In the genomic region with DNA sequence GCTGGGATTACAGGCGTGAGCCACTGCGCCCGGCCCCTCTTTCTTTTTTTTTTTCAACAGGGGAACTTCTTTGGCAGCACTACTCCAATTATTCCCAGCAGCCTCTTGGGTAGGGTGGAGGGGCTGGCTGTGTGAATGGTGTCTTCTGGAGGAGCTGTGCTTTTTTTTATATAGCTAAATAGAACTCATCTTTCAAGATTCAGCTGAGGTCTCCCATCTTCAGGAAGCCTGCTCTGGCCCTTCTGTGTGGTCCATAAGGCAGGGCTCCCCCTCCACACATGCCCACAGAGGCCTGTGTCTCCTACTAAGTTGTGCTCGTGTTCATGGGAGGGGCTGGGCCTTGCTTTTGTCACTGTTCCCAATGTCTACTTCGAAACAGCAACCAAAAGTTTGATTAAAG, we compare ENCODE assay signal across 1 cellular context.
TF ChIP-seq lines count a peak whose summit lies in the region.

No MANE protein-coding gene starts in this region.

TF ChIP-seq in WTC11, 78 proteins besides CTCF, POLR2A, EP300 and RAD21 (continued from another document):
- TF ChIP-seq, protein P1, sequence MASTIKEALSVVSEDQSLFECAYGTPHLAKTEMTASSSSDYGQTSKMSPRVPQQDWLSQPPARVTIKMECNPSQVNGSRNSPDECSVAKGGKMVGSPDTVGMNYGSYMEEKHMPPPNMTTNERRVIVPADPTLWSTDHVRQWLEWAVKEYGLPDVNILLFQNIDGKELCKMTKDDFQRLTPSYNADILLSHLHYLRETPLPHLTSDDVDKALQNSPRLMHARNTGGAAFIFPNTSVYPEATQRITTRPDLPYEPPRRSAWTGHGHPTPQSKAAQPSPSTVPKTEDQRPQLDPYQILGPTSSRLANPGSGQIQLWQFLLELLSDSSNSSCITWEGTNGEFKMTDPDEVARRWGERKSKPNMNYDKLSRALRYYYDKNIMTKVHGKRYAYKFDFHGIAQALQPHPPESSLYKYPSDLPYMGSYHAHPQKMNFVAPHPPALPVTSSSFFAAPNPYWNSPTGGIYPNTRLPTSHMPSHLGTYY (CRISPR knock-in tag; IDR thresholded peaks at IDR 0.05), result no peak
- TF ChIP-seq SOX15 (CRISPR knock-in tag; IDR thresholded peaks at IDR 0.05), result no peak
- TF ChIP-seq FOXK1 (CRISPR knock-in tag; IDR thresholded peaks at IDR 0.05), result no peak
- no peak for TF ChIP-seq CBFB (CRISPR knock-in tag; IDR thresholded peaks at IDR 0.05; ENCODE audit: low read depth)
- TF ChIP-seq, protein P2, sequence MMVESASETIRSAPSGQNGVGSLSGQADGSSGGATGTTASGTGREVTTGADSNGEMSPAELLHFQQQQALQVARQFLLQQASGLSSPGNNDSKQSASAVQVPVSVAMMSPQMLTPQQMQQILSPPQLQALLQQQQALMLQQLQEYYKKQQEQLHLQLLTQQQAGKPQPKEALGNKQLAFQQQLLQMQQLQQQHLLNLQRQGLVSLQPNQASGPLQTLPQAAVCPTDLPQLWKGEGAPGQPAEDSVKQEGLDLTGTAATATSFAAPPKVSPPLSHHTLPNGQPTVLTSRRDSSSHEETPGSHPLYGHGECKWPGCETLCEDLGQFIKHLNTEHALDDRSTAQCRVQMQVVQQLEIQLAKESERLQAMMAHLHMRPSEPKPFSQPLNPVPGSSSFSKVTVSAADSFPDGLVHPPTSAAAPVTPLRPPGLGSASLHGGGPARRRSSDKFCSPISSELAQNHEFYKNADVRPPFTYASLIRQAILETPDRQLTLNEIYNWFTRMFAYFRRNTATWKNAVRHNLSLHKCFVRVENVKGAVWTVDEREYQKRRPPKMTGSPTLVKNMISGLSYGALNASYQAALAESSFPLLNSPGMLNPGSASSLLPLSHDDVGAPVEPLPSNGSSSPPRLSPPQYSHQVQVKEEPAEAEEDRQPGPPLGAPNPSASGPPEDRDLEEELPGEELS (CRISPR knock-in tag; IDR thresholded peaks at IDR 0.05), result no peak
- TF ChIP-seq IRF2 (CRISPR knock-in tag; IDR thresholded peaks at IDR 0.05; ENCODE audit: borderline replicate concordance, low read depth), result no peak
- TF ChIP-seq CREM (CRISPR knock-in tag; IDR thresholded peaks at IDR 0.05), result no peak
